11 cellular contexts compared by ENCODE assay signal in the genomic region with DNA sequence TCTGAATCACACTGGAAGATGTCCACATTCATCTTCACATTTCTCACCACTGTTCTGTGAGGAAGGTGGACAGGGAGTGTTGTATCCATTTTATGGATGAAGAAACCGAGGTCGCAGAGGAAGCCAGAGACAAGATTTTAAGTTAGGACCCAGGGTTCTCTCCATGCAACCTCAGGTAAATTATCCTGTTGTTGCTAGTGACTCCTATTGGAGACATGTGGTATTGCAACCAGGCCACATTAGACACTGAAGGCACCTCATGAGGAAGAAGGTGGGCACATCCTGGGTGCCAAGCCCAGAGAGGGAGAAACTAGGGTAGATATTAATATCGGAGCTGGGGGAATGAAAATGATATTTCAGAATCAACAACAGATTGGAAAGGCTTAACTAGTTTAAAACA. TPM values are rescaled to one million over a fixed set of nuclear protein-coding genes. Genes with fewer than 3 reads are reported as not detected.
A peak's percentile ranks its signal among the peaks of the same experiment; 100 is the strongest.
DNase-seq lines count a peak whose midpoint lies in the region; ATAC-seq and TF ChIP-seq lines count a peak whose summit lies in the region.
"Had no signal": no experiment of that assay in that cellular context is flagged by ENCODE, and none has a peak within 500 bp of the region (broad histone marks: within the 10 kb centered on the region; RNA-seq: fewer than 3 reads in every experiment).

No MANE protein-coding gene starts in this region.

- no peaks in the 10 kb centered on the region for H3K4me1 ChIP-seq in hepatocyte (ENCODE audit: insufficient read depth)
- no peaks in the 10 kb centered on the region for H3K4me1 ChIP-seq in right cardiac atrium (ENCODE audit: control insufficient read depth, insufficient read depth, low read length)

- WGBS in hepatocyte (ENCODE audit: low lambda C conversion rate, missing lambda C conversion rate) = 98% methylated on average over 3 of the region's 3 CpGs
- WGBS in right cardiac atrium = 96% methylated on average over 3 of the region's 3 CpGs

- no peaks in the 10 kb centered on the region for H3K9me2 ChIP-seq in SU-DHL-6 (replicated peaks; ENCODE audit: insufficient read depth, low read length)
- H3K9me2 ChIP-seq in hepatocyte (replicated peaks; ENCODE audit: insufficient read depth) = no peaks in the 10 kb centered on the region

- TF ChIP-seq CTCF in GM12872 (IDR thresholded peaks at IDR 0.05; ENCODE audit: insufficient read depth, low read depth, low read length) = peak; percentile 68
- TF ChIP-seq CTCF in SU-DHL-6 (IDR thresholded peaks at IDR 0.05; ENCODE audit: insufficient read depth, low read length, poor library complexity, severe bottlenecking) = peak; percentile 39
- peak; percentile 24 for TF ChIP-seq CTCF in hepatocyte (IDR thresholded peaks at IDR 0.05; ENCODE audit: poor library complexity)

- H3K9me3 ChIP-seq in SU-DHL-6 (ENCODE audit: insufficient read depth, low read length) = peaks cover 12% of the 10 kb centered on the region; the same call in 1 of the 2 replicates
- no peaks in the 10 kb centered on the region for H3K9me3 ChIP-seq in hepatocyte (ENCODE audit: low read depth)
- H3K9me3 ChIP-seq in right cardiac atrium (ENCODE audit: control insufficient read depth, low read length) = peaks cover 3% of the 10 kb centered on the region

- H3K27me3 ChIP-seq in SU-DHL-6 (ENCODE audit: low read length) (no peaks in the 10 kb centered on the region), hepatocyte (peaks cover 14% of the 10 kb centered on the region), right cardiac atrium (ENCODE audit: control insufficient read depth, insufficient read depth) (no peaks in the 10 kb centered on the region)

- no peaks in the 10 kb centered on the region for H4K20me1 ChIP-seq in SU-DHL-6 (ENCODE audit: low read depth, low read length)
- H4K20me1 ChIP-seq in hepatocyte (ENCODE audit: insufficient read depth, poor library complexity, severe bottlenecking) = no peaks in the 10 kb centered on the region

- no peak overlapping the region for H3K4me3 ChIP-seq in SU-DHL-6 (ENCODE audit: insufficient read depth, low read length, poor library complexity, severe bottlenecking)
- no peak overlapping the region for H3K4me3 ChIP-seq in hepatocyte
- H3K4me3 ChIP-seq in right cardiac atrium (ENCODE audit: low read length) = no peak overlapping the region

- H2AFZ ChIP-seq in SU-DHL-6 (ENCODE audit: low read depth, low read length, severe bottlenecking) = no peak overlapping the region
- H2AFZ ChIP-seq in hepatocyte = no peak overlapping the region

- H3F3A ChIP-seq in SU-DHL-6 (ENCODE audit: insufficient read depth) = no peaks in the 10 kb centered on the region

- H3K79me2 ChIP-seq in SU-DHL-6 (ENCODE audit: insufficient read depth, low read length) (no peaks in the 10 kb centered on the region), hepatocyte (no peaks in the 10 kb centered on the region)

- in situ Hi-C loops in ACHN (cut with HindIII; ENCODE audit: low pct_ligation_motif_present, low pct_unique_long_range_greater_than_20kb, low sequenced_read_pairs) = no loop called here

- intact Hi-C loops in left cardiac atrium (cut with DNase I) (loop anchor here (2.0 to 5.0 kb wide), 3 partner anchors 96 to 158 kb away; no protein-coding TSS in a partner anchor), right cardiac atrium (cut with DNase I) (loop anchor here (5.0 to 10.0 kb wide), 3 partner anchors 99 to 159 kb away; no protein-coding TSS in a partner anchor)

- H3K36me3 ChIP-seq in SU-DHL-6 (ENCODE audit: low read length) = no peaks in the 10 kb centered on the region
- no peaks in the 10 kb centered on the region for H3K36me3 ChIP-seq in hepatocyte (replicated peaks; ENCODE audit: insufficient read depth, low read depth)

- ATAC-seq in left cardiac atrium = no peak
- ATAC-seq in right cardiac atrium = no peak

- H3K4me2 ChIP-seq in SU-DHL-6 (ENCODE audit: low read depth, low read length, poor library complexity, severe bottlenecking) = no peak overlapping the region
- H3K4me2 ChIP-seq in hepatocyte = no peak overlapping the region

- no peak overlapping the region for H3K27ac ChIP-seq in SU-DHL-6 (ENCODE audit: low read depth, low read length)
- no peak overlapping the region for H3K27ac ChIP-seq in hepatocyte
- H3K27ac ChIP-seq in right cardiac atrium (ENCODE audit: low read length) = no peak overlapping the region

- H3K9ac ChIP-seq in SU-DHL-6 (ENCODE audit: low read length) = no peak overlapping the region

- peak; percentile 34 for DNase-seq in ACHN
- DNase-seq in hepatocyte (ENCODE audit: low spot score) = no peak
- no peak for DNase-seq in hypothalamus (lab: John Stamatoyannopoulos, UW)
- no peak for DNase-seq in left cardiac atrium
- DNase-seq in right cardiac atrium = no peak
- no peak for DNase-seq in mucosa of gallbladder (ENCODE audit: low spot score)
- DNase-seq: activated CD4-positive, alpha-beta T cell treated with anti-CD3 and anti-CD28 coated beads for 1 hour; activated naive CD4-positive, alpha-beta T cell treated with Interleukin-2 at 50 U/mL for 16 hours had no signal

RNA-seq across cellular contexts. Expression of gene WNT9B, which starts 8.5 kb away (rescaled TPM):
- total RNA-seq in hepatocyte (2.6 and 3.0 TPM in 2 replicates), left cardiac atrium (1 to 10 TPM in 1 of 2 donors, under 1 TPM in 1; 0.53 to 3.8 TPM), right cardiac atrium (10 to 100 TPM in 1 of 4 donors, 1 to 10 TPM in 3; 2.4 to 20.7 (median 3.4) TPM), mucosa of gallbladder (0.14 TPM)
- polyA plus RNA-seq in hepatocyte (0.33 and 2.4 TPM in 2 replicates), right cardiac atrium (0.61 TPM)
- total RNA-seq: RPMI7951 had no signal

RNA-seq across cellular contexts. Expression of gene WNT3, which starts 24.3 kb away (rescaled TPM):
- total RNA-seq in hepatocyte (5.3 and 6.1 TPM in 2 replicates), left cardiac atrium (1 to 10 TPM; 1.1 to 2.1 TPM), right cardiac atrium (1 to 10 TPM in 3 of 4 donors, under 1 TPM in 1; 0.79 to 2.5 (median 1.5) TPM), mucosa of gallbladder (0.52 TPM)
- polyA plus RNA-seq in hepatocyte (5.3 and 7.3 TPM in 2 replicates), right cardiac atrium (1.0 TPM)
